Comparison of ENCODE assay signal across 8 cellular contexts in the genomic region with DNA sequence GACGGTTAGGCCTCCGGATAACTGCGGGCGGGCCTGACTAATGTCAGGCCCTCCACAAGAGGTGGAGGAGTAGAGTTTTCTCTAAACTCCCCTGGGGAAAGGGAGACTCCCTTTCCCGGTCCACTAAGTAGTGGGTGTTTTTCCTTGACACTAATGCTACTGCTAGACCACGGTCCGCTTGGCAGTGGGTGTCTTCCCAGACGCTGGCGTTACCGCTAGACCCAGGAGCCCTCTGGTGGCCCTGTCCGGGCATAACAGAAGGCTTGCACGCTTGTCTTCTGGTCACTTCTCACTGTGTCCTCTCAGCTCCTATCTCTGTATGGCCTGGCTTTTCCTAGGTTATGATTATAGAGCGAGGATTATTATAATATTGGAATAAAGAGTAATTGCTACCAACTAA.
DNase-seq lines count a peak whose midpoint lies in the region; ATAC-seq, FAIRE-seq and TF ChIP-seq lines count a peak whose summit lies in the region.
"Not testable (repeated sequence)": the region's sequence is repeated elsewhere in the genome, so short reads cannot be mapped to it uniquely, and the experiment has no call there.

No MANE protein-coding gene starts in this region.

- not testable (repeated sequence) for H3K23me2 ChIP-seq in H1 (ENCODE audit: low read depth, low read length)

- not testable (repeated sequence) for H2BK12ac ChIP-seq in H1 (ENCODE audit: low read depth, low read length)

- not testable (repeated sequence) for H2BK20ac ChIP-seq in H1 (ENCODE audit: low read length)

- 96% methylated on average over 13 of the region's 13 CpGs; no CpG with 5 or more reads in 1 of the 2 experiments for WGBS in H1 (ENCODE audit: extremely low coverage in 1 of 2, insufficient coverage in 1 of 2, insufficient read length in 1 of 2, insufficient replicate concordance in 2 of 2, low coverage in 1 of 2, low lambda C conversion rate in 2 of 2, missing lambda C conversion rate in 1 of 2), 2 experiments

- ATAC-seq in WTC11, result not testable (repeated sequence)

- not testable (repeated sequence) for H3K9me3 ChIP-seq in BE2C; OCI-LY3 (ENCODE audit: insufficient read depth, low read length); H1 (ENCODE audit: insufficient read depth in 2 of 2, low read depth in 1 of 2, low read length in 1 of 2)

- not testable (repeated sequence) for H3K18ac ChIP-seq in H1 (ENCODE audit: extremely low read depth, low read length)

- H3K56ac ChIP-seq in H1 (replicated peaks; ENCODE audit: insufficient read length, low read depth, low read length), result not testable (repeated sequence)

- not testable (repeated sequence) for H2BK5ac ChIP-seq in H1 (ENCODE audit: low read depth, low read length)

- not testable (repeated sequence) for H4K91ac ChIP-seq in H1 (replicated peaks; ENCODE audit: insufficient read length, low read length)

- H3K36me3 ChIP-seq in BE2C (peaks cover 67% of the 10 kb centered on the region), OCI-LY3 (replicated peaks; ENCODE audit: low read depth, low read length) (peaks cover 46% of the 10 kb centered on the region), H1 (ENCODE audit: control insufficient read depth in 2 of 4, insufficient read depth in 4 of 4, low read length in 3 of 4) (peaks cover 24 to 58% (median 47%) of the 10 kb centered on the region in 4 experiments)

- H2BK120ac ChIP-seq in H1 (replicated peaks; ENCODE audit: low read depth, low read length), result not testable (repeated sequence)

- H2BK15ac ChIP-seq in H1 (ENCODE audit: low read length), result not testable (repeated sequence)

- DNase-seq in BE2C (peak; percentile 69), WTC11 (ENCODE audit: low spot score) (peak; percentile 72), H1 (ENCODE audit: low read depth in 1 of 2, low spot score in 2 of 2) (peak in 1 of 2 experiments; percentile 80), iris pigment epithelial cell (ENCODE audit: low read depth) (peak; percentile 25)
- not testable (repeated sequence) for DNase-seq in LNCaP clone FGC (ENCODE audit: low read depth); progenitor cell of endocrine pancreas (ENCODE audit: low spot score, unreplicated experiment)

- H3K9ac ChIP-seq in OCI-LY3 (ENCODE audit: low read length); H1 (replicated peaks in 1 of 4; ENCODE audit: extremely low read depth in 1 of 4, low read depth in 3 of 4, low read length in 3 of 4): not testable (repeated sequence)

- not testable (repeated sequence) for H3K4ac ChIP-seq in H1 (replicated peaks; ENCODE audit: insufficient read length, low read depth, low read length)

- CTCF ChIA-PET in WTC11 (lab: Charles Lee), result not testable (repeated sequence)
- CTCF ChIA-PET in H1 (lab: Charles Lee; ENCODE audit: partially characterized antibody), result interaction anchor here (0.5 to 1.5 kb wide), 8 partner anchors 8 to 577 kb away, joined by 3 to 8 read pairs (median 3); no protein-coding TSS in a partner anchor

- H3K36me3 Mint-ChIP-seq in WTC11 (peaks cover 86% of the 10 kb centered on the region), progenitor cell of endocrine pancreas (ENCODE audit: insufficient read depth) (peaks cover 38% of the 10 kb centered on the region)

- not testable (repeated sequence) for H2AK5ac ChIP-seq in H1 (ENCODE audit: low read depth, low read length)

- FAIRE-seq in H1 (lab: Jason Lieb, UNC), result not testable (repeated sequence)

- not testable (repeated sequence) for H4K8ac ChIP-seq in H1 (ENCODE audit: extremely low read depth, insufficient read depth, low read length)

- H3K4me3 Mint-ChIP-seq in WTC11; progenitor cell of endocrine pancreas (ENCODE audit: low read depth): not testable (repeated sequence)

- not testable (repeated sequence) for H3K79me2 ChIP-seq in OCI-LY3 (ENCODE audit: low read length); H1 (ENCODE audit: control insufficient read depth in 1 of 2, insufficient read depth in 2 of 2, low read length in 2 of 2)

- not testable (repeated sequence) for H3K27me3 Mint-ChIP-seq in WTC11 (ENCODE audit: low read depth); progenitor cell of endocrine pancreas

- not testable (repeated sequence) for H3K27ac Mint-ChIP-seq in WTC11, progenitor cell of endocrine pancreas

- H3K23ac ChIP-seq in H1 (ENCODE audit: insufficient read length), result not testable (repeated sequence)

- peaks cover 23% of the 10 kb centered on the region for H3K4me1 Mint-ChIP-seq in WTC11
- not testable (repeated sequence) for H3K4me1 Mint-ChIP-seq in progenitor cell of endocrine pancreas (ENCODE audit: low read depth)

- not testable (repeated sequence) for H2AFZ ChIP-seq in OCI-LY3 (ENCODE audit: low read depth, low read length); H1 (ENCODE audit: low read length)

- H3K4me2 ChIP-seq in OCI-LY3 (ENCODE audit: low read length); H1 (ENCODE audit: insufficient read depth in 1 of 2, low read depth in 2 of 2, low read length in 2 of 2): not testable (repeated sequence)

- peaks cover 14% of the 10 kb centered on the region for H4K20me1 ChIP-seq in OCI-LY3 (ENCODE audit: insufficient read depth, low read length)
- H4K20me1 ChIP-seq in H1 (replicated peaks in 1 of 2; ENCODE audit: control insufficient read depth in 1 of 2, insufficient read depth in 2 of 2, low read length in 2 of 2), result not testable (repeated sequence)

- POLR2A ChIA-PET in WTC11 (lab: Charles Lee); H1 (lab: Charles Lee; ENCODE audit: partially characterized antibody): not testable (repeated sequence)

- not testable (repeated sequence) for H3K27me3 ChIP-seq in BE2C; OCI-LY3 (ENCODE audit: low read depth, low read length); H1 (replicated peaks in 1 of 4; ENCODE audit: control insufficient read depth in 3 of 4, extremely low read depth in 1 of 4, insufficient read depth in 3 of 4, low read length in 3 of 4)

- H4K5ac ChIP-seq in H1 (ENCODE audit: insufficient read length, low read depth, low read length), result not testable (repeated sequence)

- H3K9me3 Mint-ChIP-seq in WTC11, result peaks cover 17% of the 10 kb centered on the region
- not testable (repeated sequence) for H3K9me3 Mint-ChIP-seq in progenitor cell of endocrine pancreas (ENCODE audit: low read depth)

- TF ChIP-seq CTCF in BE2C (IDR thresholded peaks at IDR 0.05; ENCODE audit: low read depth, low read length) (peak; percentile 64), GM12872 (IDR thresholded peaks at IDR 0.05; ENCODE audit: insufficient read depth, low read depth, low read length) (peak; percentile 38), LNCaP clone FGC (IDR thresholded peaks at IDR 0.05; ENCODE audit: control insufficient read depth, extremely low read depth, insufficient read depth) (peak; percentile 22), OCI-LY3 (IDR thresholded peaks at IDR 0.05; ENCODE audit: low read depth, low read length) (peak; percentile 33), WTC11 (IDR thresholded peaks at IDR 0.05) (peak; percentile 55), H1 (IDR thresholded peaks at IDR 0.05; ENCODE audit: control extremely low read depth in 1 of 3, insufficient read depth in 1 of 3, low read depth in 1 of 3, low read length in 3 of 3) (peak; percentile 34 to 65 (median 56)), progenitor cell of endocrine pancreas (IDR thresholded peaks at IDR 0.05; ENCODE audit: unreplicated experiment) (peak; percentile 34)

- not testable (repeated sequence) for TF ChIP-seq POLR2A in H1 (IDR thresholded peaks at IDR 0.05; ENCODE audit: control extremely low read depth in 1 of 2, low read depth in 2 of 2, low read length in 2 of 2)

- H3K4me1 ChIP-seq in BE2C (peaks cover 11% of the 10 kb centered on the region), OCI-LY3 (ENCODE audit: low read length) (peaks cover 10% of the 10 kb centered on the region)
- H3K4me1 ChIP-seq in H1 (replicated peaks in 1 of 4; ENCODE audit: control insufficient read depth in 3 of 4, insufficient read depth in 4 of 4, low read length in 3 of 4), result not testable (repeated sequence)

- not testable (repeated sequence) for H3K79me1 ChIP-seq in H1 (ENCODE audit: low read depth, low read length)

- H3K14ac ChIP-seq in H1 (ENCODE audit: insufficient read length), result not testable (repeated sequence)

- not testable (repeated sequence) for H3K27ac ChIP-seq in OCI-LY3 (ENCODE audit: low read length); H1 (ENCODE audit: low read depth, low read length)

- TF ChIP-seq RAD21 in H1 (IDR thresholded peaks at IDR 0.05 in 1 of 2, conservative IDR thresholded peaks at IDR 0.05 in 1 of 2; ENCODE audit: low read depth in 2 of 2, low read length in 2 of 2), result peak; percentile 51 to 55

- not testable (repeated sequence) for H3K4me3 ChIP-seq in BE2C (ENCODE audit: low read depth, low read length); LNCaP clone FGC (ENCODE audit: low read depth, low read length); OCI-LY3 (ENCODE audit: low read length); H1 (ENCODE audit: extremely low read depth in 1 of 4, insufficient read depth in 2 of 4, low read depth in 3 of 4, low read length in 4 of 4)

- not testable (repeated sequence) for TF ChIP-seq EP300 in H1 (IDR thresholded peaks at IDR 0.05; ENCODE audit: borderline replicate concordance in 1 of 2, low read depth in 2 of 2, low read length in 2 of 2)
